21 cellular contexts compared by ENCODE assay signal in genomic region chr9:32413424-32413823, GRCh38. TPM values are rescaled to one million over a fixed set of nuclear protein-coding genes. Genes with fewer than 3 reads are reported as not detected.
DNase-seq lines count a peak whose midpoint lies in the region; ATAC-seq and TF ChIP-seq lines count a peak whose summit lies in the region.
"Had no signal": no experiment of that assay in that cellular context is flagged by ENCODE, and none has a peak within 500 bp of the region (broad histone marks: within the 10 kb centered on the region; RNA-seq: fewer than 3 reads in every experiment).

No MANE protein-coding gene starts in this region.

- no peaks in the 10 kb centered on the region for H3K4me1 ChIP-seq in prostate gland (replicated peaks)

- no peaks in the 10 kb centered on the region for H3K27me3 ChIP-seq in prostate gland (replicated peaks; ENCODE audit: insufficient read depth)

- no peaks in the 10 kb centered on the region for H3K36me3 ChIP-seq in prostate gland

- intact Hi-C loops in prostate gland (cut with DNase I), result no loop called here

- DNase-seq in AG10803 (ENCODE audit: low read depth) (peak; percentile 50), astrocyte of the cerebellum (ENCODE audit: low read depth) (peak; percentile 23), fibroblast of peridontal ligament (ENCODE audit: extremely low read depth) (peak; percentile 43), omental fat pad (ENCODE audit: low spot score) (no peak), prostate gland (ENCODE audit: low spot score) (no peak), NCI-H1930 (lab: John Stamatoyannopoulos, UW) (no peak), activated gamma-delta T cell treated with Interleukin-2 at 50 U/mL for 16 hours (no peak)
- DNase-seq: GF-D8; MM.1S; NCI-H1105 treated with DMSO at 0.1 percent for 48 hours; NCI-H187; NCI-H345; NCI-H526; NK-92 treated with Interleukin-12 subunit alpha and Interleukin-12 subunit beta, amount 100 ng/mL, for 24 hours; OCI-M1; SIG-M5 had no signal

- TF ChIP-seq CTCF in AG10803 (conservative IDR thresholded peaks at IDR 0.05; ENCODE audit: low read length) (no peak), astrocyte of the cerebellum (IDR thresholded peaks at IDR 0.05; ENCODE audit: low read depth, low read length, missing control alignments) (no peak), omental fat pad (IDR thresholded peaks at IDR 0.05) (no peak), prostate gland (IDR thresholded peaks at IDR 0.05) (no peak)

- H3K4me3 ChIP-seq in AG10803 (ENCODE audit: low read length) (no peak overlapping the region), astrocyte of the cerebellum (ENCODE audit: low read depth, low read length) (no peak overlapping the region), prostate gland (no peak overlapping the region)
- H3K4me3 ChIP-seq: GM23338 had no signal

- peak; percentile 47 for ATAC-seq in omental fat pad (ENCODE audit: low FRiP score)
- ATAC-seq in HG03520 (IDR thresholded peaks at IDR 0.05; ENCODE audit: unreplicated experiment), result no peak
- ATAC-seq: GM23338, HepG2 had no signal

- TF ChIP-seq POLR2A in prostate gland (IDR thresholded peaks at IDR 0.05), result no peak

- in situ Hi-C loops in astrocyte of the cerebellum (cut with HindIII; ENCODE audit: low sequenced_read_pairs), result no loop called here

- no peaks in the 10 kb centered on the region for H3K9me3 ChIP-seq in prostate gland

- H3K27ac ChIP-seq in prostate gland, result no peak overlapping the region
- H3K27ac ChIP-seq: C4-2B, KMS-11 had no signal

RNA-seq across cellular contexts. Expression of gene ACO1, which starts 29.0 kb away (rescaled TPM):
- total RNA-seq in omental fat pad (100 to 1,000 TPM in 3 of 4 donors, 10 to 100 TPM in 1; 69.8 to 266 (median 165) TPM), prostate gland (10 to 100 TPM; 31.7 to 66.6 TPM)

Comparison
In these comparisons a context has a peak if more than half of its experiments do, and no peak if none do; other contexts are left out.
1. DNase-seq: peak in AG10803 (single experiment), astrocyte of the cerebellum (single experiment) and fibroblast of peridontal ligament (single experiment); none in omental fat pad (single experiment), prostate gland (single experiment), NCI-H1930 (0 of 2) and activated gamma-delta T cell treated with Interleukin-2 at 50 U/mL for 16 hours (single experiment).